9 cellular contexts compared by ENCODE assay signal in genomic region chr1:206911064-206911663, GRCh38. TPM values are rescaled to one million over a fixed set of nuclear protein-coding genes. Genes with fewer than 3 reads are reported as not detected.
DNase-seq lines count a peak whose midpoint lies in the region; ATAC-seq, FAIRE-seq and TF ChIP-seq lines count a peak whose summit lies in the region.
"Had no signal": no experiment of that assay in that cellular context is flagged by ENCODE, and none has a peak within 500 bp of the region (broad histone marks: within the 10 kb centered on the region; RNA-seq: fewer than 3 reads in every experiment).

No MANE protein-coding gene starts in this region.

- TF ChIP-seq RAD21 in K562 (CRISPR knock-in tag; conservative IDR thresholded peaks at IDR 0.05 in 1 of 2, IDR thresholded peaks at IDR 0.05 in 1 of 2): peak; percentile 58 to 59

- H3K4me3 ChIP-seq in GM23338 (no peak overlapping the region), K562 (no peak overlapping the region), kidney epithelial cell (ENCODE audit: low read depth, low read length) (no peak overlapping the region), tibial artery (no peak overlapping the region)
- H3K4me3 ChIP-seq: SK-N-MC had no signal

- H3K4me3 Mint-ChIP-seq in GM23338: no peak overlapping the region

- intact Hi-C loops in K562 (cut with micrococcal nuclease): loop anchor here (2.0 to 5.0 kb wide), 5 partner anchors 46 to 586 kb away; partner anchors contain the start of genes CR1 and IL20
- intact Hi-C loops in tibial artery (cut with DNase I; ENCODE audit: low total_unique reads): loop anchor here (5.0 to 10.0 kb wide), 4 partner anchors 176 to 419 kb away; no protein-coding TSS in a partner anchor

- H3K79me2 ChIP-seq in GM23338 (replicated peaks; ENCODE audit: insufficient read depth) (no peaks in the 10 kb centered on the region), K562 (ENCODE audit: control insufficient read depth, insufficient read depth, low read length) (no peaks in the 10 kb centered on the region)

- POLR2A ChIA-PET in K562 (lab: Yijun Ruan, JAX): interaction anchor here (0.5 to 0.7 kb wide), 2 partner anchors 21 to 168 kb away, joined by 3 read pairs; no protein-coding TSS in a partner anchor

- no peaks in the 10 kb centered on the region for H3K9me3 ChIP-seq in K562 (replicated peaks; ENCODE audit: control insufficient read depth, insufficient read depth, low read depth, low read length)
- no peaks in the 10 kb centered on the region for H3K9me3 ChIP-seq in tibial artery

- no peak overlapping the region for H2AFZ ChIP-seq in GM23338
- H2AFZ ChIP-seq in K562 (ENCODE audit: low read depth, low read length): no peak overlapping the region

- CTCF ChIA-PET in K562 (lab: Yijun Ruan, JAX; ENCODE audit: low intra/inter-chr PET ratio): interaction anchor here (0.6 to 3.8 kb wide), 18 partner anchors 71 to 588 kb away, joined by 3 to 43 read pairs (median 6); partner anchors contain the start of genes DYRK3 and EIF2D

- H4K20me1 ChIP-seq in GM23338 (replicated peaks; ENCODE audit: insufficient read depth) (no peaks in the 10 kb centered on the region), K562 (replicated peaks; ENCODE audit: control insufficient read depth, insufficient read depth, low read length) (0 out of 2 replicates have a peak, but pooled peaks cover 3% of the 10 kb centered on the region)

- peaks cover 6% of the 10 kb centered on the region; the same call in 1 of the 2 replicates for H3F3A ChIP-seq in GM23338 (replicated peaks; ENCODE audit: low read depth)

- H3K4me2 ChIP-seq in GM23338 (no peak overlapping the region), K562 (ENCODE audit: insufficient read depth, low read length) (no peak overlapping the region)

- no peak overlapping the region for H3K27ac Mint-ChIP-seq in GM23338

- H3K9me3 Mint-ChIP-seq in GM23338: no peaks in the 10 kb centered on the region

- in situ Hi-C loops in K562 (cut with MboI): loop anchor here (5.0 to 25.0 kb wide), 3 partner anchors 174 to 424 kb away; partner anchors contain the start of gene EIF2D

- H3K27me3 ChIP-seq in GM23338 (ENCODE audit: insufficient read depth): peaks cover 33% of the 10 kb centered on the region
- H3K27me3 ChIP-seq in K562 (ENCODE audit: control insufficient read depth in 2 of 2, insufficient read depth in 2 of 2, low read length in 2 of 2): peaks cover 40 to 57% of the 10 kb centered on the region in 2 experiments
- H3K27me3 ChIP-seq in kidney epithelial cell (ENCODE audit: control insufficient read depth, insufficient read depth, low read length): peaks cover 2% of the 10 kb centered on the region
- peaks cover 0 to 48% of the 10 kb centered on the region in 2 donors for H3K27me3 ChIP-seq in tibial artery

- H3K27ac ChIP-seq in GM23338 (ENCODE audit: low read depth) (no peak overlapping the region), K562 (ENCODE audit: extremely low read depth, low read depth, low read length) (no peak overlapping the region), tibial artery (no peak overlapping the region)
- H3K27ac ChIP-seq: SK-N-MC had no signal

- H3K36me3 Mint-ChIP-seq in GM23338 (ENCODE audit: low read depth): no peaks in the 10 kb centered on the region

- 0% methylated on average over 1 of the region's 1 CpG for WGBS in K562 (ENCODE audit: insufficient coverage, low coverage, missing lambda C conversion rate)

- peaks cover 19% of the 10 kb centered on the region for H3K4me1 Mint-ChIP-seq in GM23338

- peaks cover 4% of the 10 kb centered on the region for H3K4me1 ChIP-seq in GM23338 (ENCODE audit: insufficient read depth)
- peaks cover 9 to 18% of the 10 kb centered on the region in 2 experiments; a peak in 4 of 5 replicates for H3K4me1 ChIP-seq in K562 (replicated peaks in 1 of 2; ENCODE audit: control insufficient read depth in 2 of 2, insufficient read depth in 2 of 2, low read length in 2 of 2)
- peaks cover 0 to 14% (median 12%) of the 10 kb centered on the region in 4 donors for H3K4me1 ChIP-seq in tibial artery

- FAIRE-seq in K562 (lab: Jason Lieb, UNC) (peak; percentile 67), GM12892 (lab: Jason Lieb, UNC) (no peak)

- no peaks in the 10 kb centered on the region for H3K9me1 ChIP-seq in K562 (ENCODE audit: control insufficient read depth, insufficient read depth, low read length)

- DNase-seq in COLO829 (ENCODE audit: low spot score): peak; percentile 74
- DNase-seq in GM23338 (ENCODE audit: low spot score): peak; percentile 58
- DNase-seq in NCI-H460 (ENCODE audit: extremely low read depth, low read depth): peak; percentile 51
- peak; percentile 76 to 86 (median 82) for DNase-seq in K562 (ENCODE audit: extremely low read depth in 1 of 4, low spot score in 3 of 4)
- no peak for DNase-seq in kidney epithelial cell (ENCODE audit: low read depth)
- DNase-seq in tibial artery: peak; percentile 15 to 38
- no peak for DNase-seq in GM12892 (ENCODE audit: insufficient read length)

- no peak overlapping the region for H3K9ac ChIP-seq in K562 (ENCODE audit: insufficient read depth in 1 of 2, low read depth in 2 of 2, low read length in 2 of 2)

- TF ChIP-seq CTCF in GM23338 (conservative IDR thresholded peaks at IDR 0.05; ENCODE audit: low read depth in 2 of 2) (peak; percentile 65 to 82), K562 (IDR thresholded peaks at IDR 0.05 in 2 of 3, conservative IDR thresholded peaks at IDR 0.05 in 1 of 3; ENCODE audit: insufficient read depth in 2 of 3, low read depth in 1 of 3, low read length in 3 of 3) (peak; percentile 79 to 91 (median 80)), kidney epithelial cell (IDR thresholded peaks at IDR 0.05; ENCODE audit: insufficient read depth, low read length, poor library complexity, severe bottlenecking) (peak; percentile 76), tibial artery (IDR thresholded peaks at IDR 0.05) (peak; percentile 59 to 88)

- ATAC-seq in GM23338 (no peak), K562 (peak; percentile 61), HG03039 (IDR thresholded peaks at IDR 0.05; ENCODE audit: unreplicated experiment) (no peak)

- TF ChIP-seq POLR2A in K562 (conservative IDR thresholded peaks at IDR 0.05): no peak
- no peak for TF ChIP-seq POLR2A in GM12892 (IDR thresholded peaks at IDR 0.05; ENCODE audit: low read depth, low read length)

- no peak for TF ChIP-seq EP300 in K562 (IDR thresholded peaks at IDR 0.05; ENCODE audit: low read length)

- peaks cover 26% of the 10 kb centered on the region for H3K27me3 Mint-ChIP-seq in GM23338 (ENCODE audit: insufficient read depth, low read depth, poor library complexity)

- H3K36me3 ChIP-seq in GM23338 (ENCODE audit: insufficient read depth) (no peaks in the 10 kb centered on the region), K562 (ENCODE audit: control insufficient read depth, insufficient read depth, low read length) (no peaks in the 10 kb centered on the region), kidney epithelial cell (ENCODE audit: control insufficient read depth, insufficient read depth, low read length) (no peaks in the 10 kb centered on the region), tibial artery (no peaks in the 10 kb centered on the region)

- H3K9me2 ChIP-seq in GM23338 (ENCODE audit: insufficient read depth): 0 out of 2 replicates have a peak, but pooled peaks cover 4% of the 10 kb centered on the region

- no TSS peak for BruUV-seq in K562 (replicated peaks; lab: Mats Ljungman, UMichigan)

RNA-seq across cellular contexts. Expression of gene FCMR, which starts 10.6 kb away (rescaled TPM):
- not detected in 2 replicates for total RNA-seq in GM23338 (2014; rRNA removed; shearing (Covaris generic))
- polyA plus RNA-seq in GM23338 (2016; fragmentation: Nextera tagmentation; extraction: Ambion mirVana) (0.43 and 0.84 TPM in 2 replicates), K562 (2011; rRNA removed) (not detected in 2 replicates), K562 (2014; fragmentation: Illumina TruSeq; extraction: Trizol) (0.30 and 0.32 TPM in 2 replicates), K562 (2014; fragmentation: Nextera tagmentation; extraction: Ambion mirVana) (under 1 TPM in 1 of 2 experiments, not detected in 1; 0.11 TPM), K562 (2014; rRNA removed) (not detected in 2 replicates)
- not detected in 2 replicates for total RNA-seq in NCI-H460 (2014; rRNA removed; shearing (Covaris generic))
- polyA plus RNA-seq in NCI-H460 (2014; cell fraction: nucleus; rRNA removed): not detected in 2 replicates
- not detected in 2 replicates for total RNA-seq in K562 (2011; cell fraction: chromatin; rRNA removed; ENCODE audit: low replicate concordance)
- total RNA-seq in K562 (2011; cell fraction: nucleolus; rRNA removed): not detected in 2 replicates
- total RNA-seq in K562 (2011; cell fraction: nucleoplasm; rRNA removed): not detected in 2 replicates
- total RNA-seq in K562 (2014; rRNA removed) (not detected in 2 replicates), K562 (2014; rRNA removed; fragmentation: Illumina TruSeq; extraction: Trizol) (not detected in 2 replicates), K562 (2015; rRNA removed; fragmentation: Illumina TruSeq; extraction: Trizol) (0.11 TPM in 1 of 2 replicates, not detected in the other), K562 (2021) (0.54 and 0.82 TPM in 2 replicates), kidney epithelial cell (0.71 TPM in 1 of 2 replicates, not detected in the other)
- polyA plus RNA-seq in K562 (2011; cell fraction: cytosol; rRNA removed): 0.22 and 0.28 TPM in 2 replicates
- 0.25 and 0.26 TPM in 2 replicates for polyA plus RNA-seq in K562 (2011; cell fraction: nucleus; rRNA removed)
- polyA plus RNA-seq in K562 (2012): 0.16 and 0.55 TPM in 2 replicates
- 0.32 TPM in 1 of 2 replicates, not detected in the other for polyA minus RNA-seq in K562 (2011; rRNA and poly(A)+ RNA removed)
- not detected in 2 replicates for polyA minus RNA-seq in K562 (2011; cell fraction: cytosol; rRNA and poly(A)+ RNA removed)
- not detected in 2 replicates for polyA minus RNA-seq in K562 (2011; cell fraction: nucleus; rRNA and poly(A)+ RNA removed)
- polyA plus RNA-seq in GM12892 (2012; ENCODE audit: missing spikeins): 110 TPM

RNA-seq across cellular contexts. Expression of gene IL24, which starts 13.9 kb away (rescaled TPM):
- not detected in 2 replicates for total RNA-seq in GM23338 (2014; rRNA removed; shearing (Covaris generic))
- not detected in 2 replicates for polyA plus RNA-seq in GM23338 (2016; fragmentation: Nextera tagmentation; extraction: Ambion mirVana)
- not detected in 2 replicates for total RNA-seq in NCI-H460 (2014; rRNA removed; shearing (Covaris generic))
- polyA plus RNA-seq in NCI-H460 (2014; cell fraction: nucleus; rRNA removed): not detected in 2 replicates
- total RNA-seq in K562 (2011; cell fraction: chromatin; rRNA removed; ENCODE audit: low replicate concordance): not detected in 2 replicates
- total RNA-seq in K562 (2011; cell fraction: nucleolus; rRNA removed): not detected in 2 replicates
- not detected in 2 replicates for total RNA-seq in K562 (2011; cell fraction: nucleoplasm; rRNA removed)
- not detected in 2 replicates for total RNA-seq in K562 (2014; rRNA removed)
- total RNA-seq in K562 (2014; rRNA removed; fragmentation: Illumina TruSeq; extraction: Trizol): not detected in 2 replicates
- not detected in 2 replicates for total RNA-seq in K562 (2015; rRNA removed; fragmentation: Illumina TruSeq; extraction: Trizol)
- total RNA-seq in K562 (2021): not detected in 2 replicates
- polyA plus RNA-seq in K562 (2011; rRNA removed): not detected in 2 replicates
- 0.04 and 0.06 TPM in 2 replicates for polyA plus RNA-seq in K562 (2011; cell fraction: cytosol; rRNA removed)
- 0.07 TPM in 1 of 2 replicates, not detected in the other for polyA plus RNA-seq in K562 (2011; cell fraction: nucleus; rRNA removed)
- 0.04 and 0.22 TPM in 2 replicates for polyA plus RNA-seq in K562 (2012)
- polyA plus RNA-seq in K562 (2014; fragmentation: Illumina TruSeq; extraction: Trizol): not detected in 2 replicates
- under 1 TPM in 1 of 2 experiments, not detected in 1; 0.04 TPM for polyA plus RNA-seq in K562 (2014; fragmentation: Nextera tagmentation; extraction: Ambion mirVana)
- polyA plus RNA-seq in K562 (2014; rRNA removed): 0.19 TPM in 1 of 2 replicates, not detected in the other
- polyA minus RNA-seq in K562 (2011; rRNA and poly(A)+ RNA removed): not detected in 2 replicates
- not detected in 2 replicates for polyA minus RNA-seq in K562 (2011; cell fraction: cytosol; rRNA and poly(A)+ RNA removed)
- not detected in 2 replicates for polyA minus RNA-seq in K562 (2011; cell fraction: nucleus; rRNA and poly(A)+ RNA removed)
- 0.38 and 0.82 TPM in 2 replicates for total RNA-seq in kidney epithelial cell
- 12.3 TPM for polyA plus RNA-seq in GM12892 (2012; ENCODE audit: missing spikeins)

RNA-seq across cellular contexts. Expression of gene PIGR, which starts 35.1 kb away (rescaled TPM):
- not detected in 2 replicates for total RNA-seq in GM23338 (2014; rRNA removed; shearing (Covaris generic))
- not detected in 2 replicates for polyA plus RNA-seq in GM23338 (2016; fragmentation: Nextera tagmentation; extraction: Ambion mirVana)
- total RNA-seq in NCI-H460 (2014; rRNA removed; shearing (Covaris generic)): not detected in 2 replicates
- polyA plus RNA-seq in NCI-H460 (2014; cell fraction: nucleus; rRNA removed): not detected in 2 replicates
- not detected in 2 replicates for total RNA-seq in K562 (2011; cell fraction: chromatin; rRNA removed; ENCODE audit: low replicate concordance)
- total RNA-seq in K562 (2011; cell fraction: nucleolus; rRNA removed): not detected in 2 replicates
- not detected in 2 replicates for total RNA-seq in K562 (2011; cell fraction: nucleoplasm; rRNA removed)
- 0.05 TPM in 1 of 2 replicates, not detected in the other for total RNA-seq in K562 (2014; rRNA removed)
- total RNA-seq in K562 (2014; rRNA removed; fragmentation: Illumina TruSeq; extraction: Trizol): not detected in 2 replicates
- 0.04 TPM in 1 of 2 replicates, not detected in the other for total RNA-seq in K562 (2015; rRNA removed; fragmentation: Illumina TruSeq; extraction: Trizol)
- 1.5 and 2.7 TPM in 2 replicates for total RNA-seq in K562 (2021)
- not detected in 2 replicates for polyA plus RNA-seq in K562 (2011; rRNA removed)
- polyA plus RNA-seq in K562 (2011; cell fraction: cytosol; rRNA removed): 0.01 TPM in 1 of 2 replicates, not detected in the other
- not detected in 2 replicates for polyA plus RNA-seq in K562 (2011; cell fraction: nucleus; rRNA removed)
- 0.05 and 0.10 TPM in 2 replicates for polyA plus RNA-seq in K562 (2012)
- polyA plus RNA-seq in K562 (2014; fragmentation: Illumina TruSeq; extraction: Trizol): 0.03 TPM in 1 of 2 replicates, not detected in the other
- under 1 TPM; 0.01 to 0.03 TPM for polyA plus RNA-seq in K562 (2014; fragmentation: Nextera tagmentation; extraction: Ambion mirVana)
- not detected in 2 replicates for polyA plus RNA-seq in K562 (2014; rRNA removed)
- polyA minus RNA-seq in K562 (2011; rRNA and poly(A)+ RNA removed): not detected in 2 replicates
- polyA minus RNA-seq in K562 (2011; cell fraction: cytosol; rRNA and poly(A)+ RNA removed): not detected in 2 replicates
- not detected in 2 replicates for polyA minus RNA-seq in K562 (2011; cell fraction: nucleus; rRNA and poly(A)+ RNA removed)
- total RNA-seq in kidney epithelial cell: not detected in 2 replicates
- 55.2 TPM for polyA plus RNA-seq in GM12892 (2012; ENCODE audit: missing spikeins)

RNA-seq across cellular contexts. Expression of gene IL20, which starts 45.7 kb away (rescaled TPM):
- total RNA-seq in GM23338 (2014; rRNA removed; shearing (Covaris generic)): not detected in 2 replicates
- polyA plus RNA-seq in GM23338 (2016; fragmentation: Nextera tagmentation; extraction: Ambion mirVana) (not detected in 2 replicates), K562 (2011; rRNA removed) (not detected in 2 replicates), K562 (2014; fragmentation: Illumina TruSeq; extraction: Trizol) (not detected in 2 replicates), K562 (2014; fragmentation: Nextera tagmentation; extraction: Ambion mirVana) (not detected), K562 (2014; rRNA removed) (not detected in 2 replicates)
- total RNA-seq in NCI-H460 (2014; rRNA removed; shearing (Covaris generic)): not detected in 2 replicates
- not detected in 2 replicates for polyA plus RNA-seq in NCI-H460 (2014; cell fraction: nucleus; rRNA removed)
- not detected in 2 replicates for total RNA-seq in K562 (2011; cell fraction: chromatin; rRNA removed; ENCODE audit: low replicate concordance)
- not detected in 2 replicates for total RNA-seq in K562 (2011; cell fraction: nucleolus; rRNA removed)
- not detected in 2 replicates for total RNA-seq in K562 (2011; cell fraction: nucleoplasm; rRNA removed)
- total RNA-seq in K562 (2014; rRNA removed) (not detected in 2 replicates), K562 (2014; rRNA removed; fragmentation: Illumina TruSeq; extraction: Trizol) (not detected in 2 replicates), K562 (2015; rRNA removed; fragmentation: Illumina TruSeq; extraction: Trizol) (not detected in 2 replicates), K562 (2021) (not detected in 2 replicates), kidney epithelial cell (not detected in 2 replicates)
- polyA plus RNA-seq in K562 (2011; cell fraction: cytosol; rRNA removed): not detected in 2 replicates
- not detected in 2 replicates for polyA plus RNA-seq in K562 (2011; cell fraction: nucleus; rRNA removed)
- not detected in 2 replicates for polyA plus RNA-seq in K562 (2012)
- not detected in 2 replicates for polyA minus RNA-seq in K562 (2011; rRNA and poly(A)+ RNA removed)
- not detected in 2 replicates for polyA minus RNA-seq in K562 (2011; cell fraction: cytosol; rRNA and poly(A)+ RNA removed)
- polyA minus RNA-seq in K562 (2011; cell fraction: nucleus; rRNA and poly(A)+ RNA removed): not detected in 2 replicates
- not detected for polyA plus RNA-seq in GM12892 (2012; ENCODE audit: missing spikeins)

RNA-seq across cellular contexts. Expression of gene FCAMR, which starts 59.1 kb away (rescaled TPM):
- not detected in 2 replicates for total RNA-seq in GM23338 (2014; rRNA removed; shearing (Covaris generic))
- polyA plus RNA-seq in GM23338 (2016; fragmentation: Nextera tagmentation; extraction: Ambion mirVana) (not detected in 2 replicates), K562 (2011; rRNA removed) (not detected in 2 replicates), K562 (2014; fragmentation: Illumina TruSeq; extraction: Trizol) (not detected in 2 replicates), K562 (2014; fragmentation: Nextera tagmentation; extraction: Ambion mirVana) (not detected), K562 (2014; rRNA removed) (not detected in 2 replicates)
- not detected in 2 replicates for total RNA-seq in NCI-H460 (2014; rRNA removed; shearing (Covaris generic))
- not detected in 2 replicates for polyA plus RNA-seq in NCI-H460 (2014; cell fraction: nucleus; rRNA removed)
- total RNA-seq in K562 (2011; cell fraction: chromatin; rRNA removed; ENCODE audit: low replicate concordance): not detected in 2 replicates
- not detected in 2 replicates for total RNA-seq in K562 (2011; cell fraction: nucleolus; rRNA removed)
- total RNA-seq in K562 (2011; cell fraction: nucleoplasm; rRNA removed): not detected in 2 replicates
- total RNA-seq in K562 (2014; rRNA removed) (not detected in 2 replicates), K562 (2014; rRNA removed; fragmentation: Illumina TruSeq; extraction: Trizol) (not detected in 2 replicates), K562 (2015; rRNA removed; fragmentation: Illumina TruSeq; extraction: Trizol) (not detected in 2 replicates), K562 (2021) (not detected in 2 replicates), kidney epithelial cell (not detected in 2 replicates)
- polyA plus RNA-seq in K562 (2011; cell fraction: cytosol; rRNA removed): not detected in 2 replicates
- not detected in 2 replicates for polyA plus RNA-seq in K562 (2011; cell fraction: nucleus; rRNA removed)
- polyA plus RNA-seq in K562 (2012): not detected in 2 replicates
- polyA minus RNA-seq in K562 (2011; rRNA and poly(A)+ RNA removed): not detected in 2 replicates
- polyA minus RNA-seq in K562 (2011; cell fraction: cytosol; rRNA and poly(A)+ RNA removed): not detected in 2 replicates
- polyA minus RNA-seq in K562 (2011; cell fraction: nucleus; rRNA and poly(A)+ RNA removed): not detected in 2 replicates
- polyA plus RNA-seq in GM12892 (2012; ENCODE audit: missing spikeins): not detected

Comparison
In these comparisons a context has a peak if more than half of its experiments do, and no peak if none do; other contexts are left out.
1. DNase-seq: peak in COLO829 (single experiment), GM23338 (single experiment), NCI-H460 (single experiment), K562 (4 of 4) and tibial artery (2 of 2); none in kidney epithelial cell (single experiment) and GM12892 (single experiment).
2. Peak in every context shown above with its lines, with median percentiles within 50 percentile points of each other: CTCF ChIP-seq.